8 cellular contexts compared by ENCODE assay signal in genomic region chr9:92141144-92142129, GRCh38. TPM values are rescaled to one million over a fixed set of nuclear protein-coding genes. Genes with fewer than 3 reads are reported as not detected.
DNase-seq lines count a peak whose midpoint lies in the region; ATAC-seq and TF ChIP-seq lines count a peak whose summit lies in the region.

No MANE protein-coding gene starts in this region.

- H3K4me3 ChIP-seq in ACC112 (ENCODE audit: low read depth, low read length) (peak overlapping the region; percentile 80), GM23338 (peak overlapping the region; percentile 68), astrocyte of the cerebellum (ENCODE audit: low read depth, low read length) (peak overlapping the region; percentile 46), subcutaneous abdominal adipose tissue (ENCODE audit: low read depth in 1 of 5, low read length in 5 of 5) (peak overlapping the region; percentile 32 to 67 (median 52))

- peak overlapping the region; percentile 73 for H3K4me3 Mint-ChIP-seq in GM23338

- peak overlapping the region; percentile 82 for H3K4me2 ChIP-seq in GM23338

- peaks cover 11% of the 10 kb centered on the region for H3K4me1 ChIP-seq in ACC112 (ENCODE audit: control insufficient read depth, insufficient read depth, low read length, unreplicated experiment)
- H3K4me1 ChIP-seq in GM23338 (ENCODE audit: insufficient read depth): peaks cover 8% of the 10 kb centered on the region
- H3K4me1 ChIP-seq in subcutaneous abdominal adipose tissue (ENCODE audit: control insufficient read depth in 5 of 5, insufficient read depth in 5 of 5, low read length in 5 of 5): peaks cover 0 to 17% (median 12%) of the 10 kb centered on the region in 5 donors

- no peak overlapping the region for H3K27ac Mint-ChIP-seq in GM23338

- no peaks in the 10 kb centered on the region for H3K79me2 ChIP-seq in ACC112 (ENCODE audit: control insufficient read depth, insufficient read depth, low read length, unreplicated experiment)
- H3K79me2 ChIP-seq in GM23338 (replicated peaks; ENCODE audit: insufficient read depth): no peaks in the 10 kb centered on the region

- no peaks in the 10 kb centered on the region for H3K36me3 Mint-ChIP-seq in GM23338 (ENCODE audit: low read depth)

- H3K27ac ChIP-seq in ACC112 (ENCODE audit: low read depth, low read length): no peak overlapping the region
- H3K27ac ChIP-seq in GM23338 (ENCODE audit: low read depth): no peak overlapping the region
- no peak overlapping the region for H3K27ac ChIP-seq in subcutaneous abdominal adipose tissue (ENCODE audit: low read depth, low read length)

- in situ Hi-C loops in astrocyte of the cerebellum (cut with HindIII; ENCODE audit: low sequenced_read_pairs): no loop called here

- ATAC-seq in GM23338 (peak; percentile 64), GM18498 (IDR thresholded peaks at IDR 0.05; ENCODE audit: unreplicated experiment) (no peak), HG03520 (IDR thresholded peaks at IDR 0.05; ENCODE audit: unreplicated experiment) (no peak)

- no peaks in the 10 kb centered on the region for H4K20me1 ChIP-seq in GM23338 (replicated peaks; ENCODE audit: insufficient read depth)

- DNase-seq in GM23338 (ENCODE audit: low spot score) (peak; percentile 68), astrocyte of the cerebellum (ENCODE audit: low read depth) (no peak), iris pigment epithelial cell (ENCODE audit: low read depth) (peak; percentile 55), NOMO-1 treated with DMSO at 0.1 percent for 48 hours (lab: John Stamatoyannopoulos, UW; ENCODE audit: unreplicated experiment) (no peak)

- no peak for TF ChIP-seq CTCF in GM23338 (conservative IDR thresholded peaks at IDR 0.05; ENCODE audit: low read depth in 2 of 2)
- TF ChIP-seq CTCF in astrocyte of the cerebellum (IDR thresholded peaks at IDR 0.05; ENCODE audit: low read depth, low read length, missing control alignments): no peak

- H3K27me3 ChIP-seq in ACC112 (ENCODE audit: insufficient read depth, low read length) (peaks cover 3% of the 10 kb centered on the region; the same call in 1 of the 2 replicates), GM23338 (ENCODE audit: insufficient read depth) (peaks cover 23% of the 10 kb centered on the region), subcutaneous abdominal adipose tissue (ENCODE audit: control insufficient read depth in 5 of 5, insufficient read depth in 4 of 5, low read length in 5 of 5) (peaks cover 9 to 37% (median 13%) of the 10 kb centered on the region in 5 donors)

- H3K27me3 Mint-ChIP-seq in GM23338 (ENCODE audit: insufficient read depth, low read depth, poor library complexity): peaks cover 31% of the 10 kb centered on the region

- no peaks in the 10 kb centered on the region for H3K9me3 Mint-ChIP-seq in GM23338

- peaks cover 11% of the 10 kb centered on the region for H3K4me1 Mint-ChIP-seq in GM23338

- H3F3A ChIP-seq in GM23338 (replicated peaks; ENCODE audit: low read depth): no peaks in the 10 kb centered on the region

- H3K9me2 ChIP-seq in GM23338 (ENCODE audit: insufficient read depth): no peaks in the 10 kb centered on the region

- H2AFZ ChIP-seq in ACC112 (ENCODE audit: low read length, unreplicated experiment): peak overlapping the region; percentile 47
- H2AFZ ChIP-seq in GM23338: peak overlapping the region; percentile 88

- no peaks in the 10 kb centered on the region for H3K36me3 ChIP-seq in ACC112 (ENCODE audit: insufficient read depth, low read length)
- H3K36me3 ChIP-seq in GM23338 (ENCODE audit: insufficient read depth): no peaks in the 10 kb centered on the region
- no peaks in the 10 kb centered on the region for H3K36me3 ChIP-seq in subcutaneous abdominal adipose tissue (ENCODE audit: control insufficient read depth in 5 of 5, insufficient read depth in 5 of 5, low read length in 5 of 5)

- H3K9ac ChIP-seq in subcutaneous abdominal adipose tissue (ENCODE audit: low read length in 5 of 5): peak overlapping the region in 1 of 5 donors; percentile 39

- H3K9me3 ChIP-seq in subcutaneous abdominal adipose tissue (ENCODE audit: control insufficient read depth in 5 of 5, low read length in 5 of 5): no peaks in the 10 kb centered on the region

TF ChIP-seq in GM23338, 12 proteins besides CTCF, POLR2A, EP300 and RAD21:
- TF ChIP-seq EZH2 (IDR thresholded peaks at IDR 0.05; ENCODE audit: low read depth, unreplicated experiment) (no peak), NANOG (IDR thresholded peaks at IDR 0.05; ENCODE audit: borderline replicate concordance) (no peak)
- TF ChIP-seq, protein P1, sequence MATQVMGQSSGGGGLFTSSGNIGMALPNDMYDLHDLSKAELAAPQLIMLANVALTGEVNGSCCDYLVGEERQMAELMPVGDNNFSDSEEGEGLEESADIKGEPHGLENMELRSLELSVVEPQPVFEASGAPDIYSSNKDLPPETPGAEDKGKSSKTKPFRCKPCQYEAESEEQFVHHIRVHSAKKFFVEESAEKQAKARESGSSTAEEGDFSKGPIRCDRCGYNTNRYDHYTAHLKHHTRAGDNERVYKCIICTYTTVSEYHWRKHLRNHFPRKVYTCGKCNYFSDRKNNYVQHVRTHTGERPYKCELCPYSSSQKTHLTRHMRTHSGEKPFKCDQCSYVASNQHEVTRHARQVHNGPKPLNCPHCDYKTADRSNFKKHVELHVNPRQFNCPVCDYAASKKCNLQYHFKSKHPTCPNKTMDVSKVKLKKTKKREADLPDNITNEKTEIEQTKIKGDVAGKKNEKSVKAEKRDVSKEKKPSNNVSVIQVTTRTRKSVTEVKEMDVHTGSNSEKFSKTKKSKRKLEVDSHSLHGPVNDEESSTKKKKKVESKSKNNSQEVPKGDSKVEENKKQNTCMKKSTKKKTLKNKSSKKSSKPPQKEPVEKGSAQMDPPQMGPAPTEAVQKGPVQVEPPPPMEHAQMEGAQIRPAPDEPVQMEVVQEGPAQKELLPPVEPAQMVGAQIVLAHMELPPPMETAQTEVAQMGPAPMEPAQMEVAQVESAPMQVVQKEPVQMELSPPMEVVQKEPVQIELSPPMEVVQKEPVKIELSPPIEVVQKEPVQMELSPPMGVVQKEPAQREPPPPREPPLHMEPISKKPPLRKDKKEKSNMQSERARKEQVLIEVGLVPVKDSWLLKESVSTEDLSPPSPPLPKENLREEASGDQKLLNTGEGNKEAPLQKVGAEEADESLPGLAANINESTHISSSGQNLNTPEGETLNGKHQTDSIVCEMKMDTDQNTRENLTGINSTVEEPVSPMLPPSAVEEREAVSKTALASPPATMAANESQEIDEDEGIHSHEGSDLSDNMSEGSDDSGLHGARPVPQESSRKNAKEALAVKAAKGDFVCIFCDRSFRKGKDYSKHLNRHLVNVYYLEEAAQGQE (IDR thresholded peaks at IDR 0.05; ENCODE audit: unreplicated experiment): no peak

RNA-seq across cellular contexts. Expression of gene SPTLC1, which starts 26.2 kb away (rescaled TPM):
- total RNA-seq in GM23338 (2014; rRNA removed; shearing (Covaris generic)): 91.0 and 100 TPM in 2 replicates
- 42.6 and 54.8 TPM in 2 replicates for polyA plus RNA-seq in GM23338 (2016; fragmentation: Nextera tagmentation; extraction: Ambion mirVana)

Comparison
In these comparisons a context has a peak if more than half of its experiments do, and no peak if none do; other contexts are left out.
1. DNase-seq: peak in GM23338 (single experiment) and iris pigment epithelial cell (single experiment); none in astrocyte of the cerebellum (single experiment) and NOMO-1 treated with DMSO at 0.1 percent for 48 hours (single experiment).
2. Peak in every context shown above with its lines, with median percentiles within 50 percentile points of each other: H3K4me3 ChIP-seq.